7 cellular contexts compared by ENCODE assay signal in the genomic region with DNA sequence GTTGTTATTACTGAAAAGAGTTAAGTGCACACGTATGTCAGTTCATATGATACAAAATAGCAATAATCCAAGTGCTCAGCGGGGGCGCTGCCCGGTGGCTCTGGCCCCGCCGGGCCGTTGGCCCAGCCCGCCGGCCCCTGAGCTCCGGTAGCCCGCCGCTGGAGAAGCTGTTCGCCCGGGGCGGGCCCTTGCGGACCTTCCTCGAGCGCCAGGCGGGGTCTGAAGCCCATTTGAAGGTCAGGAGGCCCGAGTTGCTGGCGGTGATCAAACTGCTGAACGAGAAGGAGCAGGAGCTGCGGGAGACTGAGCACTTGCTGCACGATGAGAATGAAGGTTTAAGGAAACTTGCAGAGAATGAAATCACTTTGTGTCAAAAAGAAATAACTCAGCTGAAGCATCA.
DNase-seq lines count a peak whose midpoint lies in the region; TF ChIP-seq lines count a peak whose summit lies in the region.
"Not testable (repeated sequence)": the region's sequence is repeated elsewhere in the genome, so short reads cannot be mapped to it uniquely, and the experiment has no call there.

No MANE protein-coding gene starts in this region.

- H3K27ac Mint-ChIP-seq in activated T-cell treated with anti-CD3 and anti-CD28 coated beads, Interleukin-2, amount 50 U/mL, for 24 hours: not testable (repeated sequence)

- not testable (repeated sequence) for H3K36me3 ChIP-seq in esophagus (ENCODE audit: control insufficient read depth in 2 of 2, insufficient read depth in 2 of 2, low read length in 1 of 2); iPS-15b (ENCODE audit: control insufficient read depth, insufficient read depth, low read length); neuron (ENCODE audit: insufficient read depth, low read length)

- H2AFZ ChIP-seq in neuron (ENCODE audit: low read depth, low read length): not testable (repeated sequence)

- not testable (repeated sequence) for H3K27ac ChIP-seq in esophagus (ENCODE audit: low read depth in 2 of 2, low read length in 1 of 2)

- not testable (repeated sequence) for H3K36me3 Mint-ChIP-seq in activated T-cell treated with anti-CD3 and anti-CD28 coated beads, Interleukin-2, amount 50 U/mL, for 24 hours (ENCODE audit: low read depth)

- peaks cover 25% of the 10 kb centered on the region for H3K9me3 Mint-ChIP-seq in activated T-cell treated with anti-CD3 and anti-CD28 coated beads, Interleukin-2, amount 50 U/mL, for 24 hours

- H3K4me3 Mint-ChIP-seq in activated T-cell treated with anti-CD3 and anti-CD28 coated beads, Interleukin-2, amount 50 U/mL, for 24 hours: not testable (repeated sequence)

- WGBS in esophagus, 2 donors: 83 to 93% methylated on average over 17 to 23 of the region's 24 CpGs

- DNase-seq in Jurkat, Clone E6-1 (ENCODE audit: low read depth, low spot score): not testable (repeated sequence)
- peak; percentile 43 for DNase-seq in OCI-M1 (lab: John Stamatoyannopoulos, UW)
- DNase-seq in activated T-cell treated with anti-CD3 and anti-CD28 coated beads, Interleukin-2, amount 50 U/mL, for 24 hours: peak; percentile 32

- H3K27me3 Mint-ChIP-seq in activated T-cell treated with anti-CD3 and anti-CD28 coated beads, Interleukin-2, amount 50 U/mL, for 24 hours: not testable (repeated sequence)

- not testable (repeated sequence) for H3K4me1 ChIP-seq in esophagus (ENCODE audit: control insufficient read depth in 2 of 2, insufficient read depth in 2 of 2, low read length in 1 of 2); iPS-15b (ENCODE audit: control insufficient read depth, insufficient read depth, low read length); neuron (ENCODE audit: insufficient read depth, low read length)

- H3K4me3 ChIP-seq in GM12875 (ENCODE audit: low read depth, low read length) (peak overlapping the region; percentile 18), esophagus (ENCODE audit: low read depth in 1 of 2, low read length in 2 of 2) (peak overlapping the region; percentile 31 to 51), iPS-15b (ENCODE audit: low read depth, low read length) (peak overlapping the region; percentile 39), neuron (ENCODE audit: low read length) (peak overlapping the region; percentile 54)
- H3K4me3 ChIP-seq in Jurkat, Clone E6-1 (ENCODE audit: low read length): peak overlapping the region; percentile 49

- not testable (repeated sequence) for H3K9ac ChIP-seq in iPS-15b (ENCODE audit: low read depth, low read length)

- H3K9me3 ChIP-seq in esophagus (ENCODE audit: control insufficient read depth in 2 of 2, insufficient read depth in 1 of 2, low read depth in 1 of 2, low read length in 1 of 2); iPS-15b (ENCODE audit: control insufficient read depth, insufficient read depth, low read length); neuron (ENCODE audit: low read length): not testable (repeated sequence)

- not testable (repeated sequence) for H3K27me3 ChIP-seq in esophagus (ENCODE audit: control insufficient read depth in 1 of 2, insufficient read depth in 2 of 2, low read length in 2 of 2); iPS-15b (ENCODE audit: control insufficient read depth, insufficient read depth, low read length); neuron (ENCODE audit: insufficient read depth, low read length)

- H3K4me1 Mint-ChIP-seq in activated T-cell treated with anti-CD3 and anti-CD28 coated beads, Interleukin-2, amount 50 U/mL, for 24 hours (ENCODE audit: low read depth): not testable (repeated sequence)

- not testable (repeated sequence) for TF ChIP-seq CTCF in GM12875 (IDR thresholded peaks at IDR 0.05; ENCODE audit: borderline replicate concordance, insufficient read depth, low read depth, low read length)
